ENCODE assay signal across 9 cellular contexts in genomic region chr6:134317471-134318131, GRCh38. TPM values are rescaled to one million over a fixed set of nuclear protein-coding genes. Genes with fewer than 3 reads are reported as not detected.
A peak's percentile ranks its signal among the peaks of the same experiment; 100 is the strongest.
DNase-seq lines count a peak whose midpoint lies in the region; ATAC-seq, FAIRE-seq and TF ChIP-seq lines count a peak whose summit lies in the region.
"Had no signal": no experiment of that assay in that cellular context is flagged by ENCODE, and none has a peak within 500 bp of the region (broad histone marks: within the 10 kb centered on the region; RNA-seq: fewer than 3 reads in every experiment).

TSS of gene SGK1 (minus strand) at chr6:134318112. CDS start at chr6:134317460, 652 bp downstream.

- H3K4me3 ChIP-seq in BLaER1 treated with 17β-estradiol and CSF1 and Interleukin-3, amounts not matched to agents 10 nM and 100 nM: peak within 1 kb of the TSS; percentile 71 to 88 (median 76)
- H3K4me3 ChIP-seq in ectodermal cell (ENCODE audit: insufficient read depth, low read depth, low read length) (peak within 1 kb of the TSS; percentile 57), left lung (peak within 1 kb of the TSS; percentile 32 to 38)

- peak within 1 kb of the TSS; percentile 52 to 74 (median 64) for H3K27ac ChIP-seq in BLaER1 treated with 17β-estradiol and CSF1 and Interleukin-3, amounts not matched to agents 10 nM and 100 nM
- H3K27ac ChIP-seq in ectodermal cell (ENCODE audit: insufficient read depth, low read depth, low read length, poor library complexity, severe bottlenecking): no peak within 1 kb of the TSS
- H3K27ac ChIP-seq in left lung: no peak within 1 kb of the TSS
- H3K27ac ChIP-seq: HL-60 had no signal

- 1% methylated on average over 33 of the region's 33 CpGs for WGBS in ectodermal cell, 2 experiments

- DNase-seq in activated CD4-positive, alpha-beta T cell treated with anti-CD3 and anti-CD28 coated beads, Interleukin-2, amount 50 U/mL, for 4 hours: peak; percentile 4 to 9
- DNase-seq in left lung (no peak), GM19239 (ENCODE audit: insufficient read length, low spot score) (no peak)
- peak; percentile 30 to 34 for DNase-seq in stimulated activated CD4-positive, alpha-beta T cell treated with anti-CD3 and anti-CD28 coated beads, Interleukin-2, amount 100 ng/mL, for 24 hours

- intact Hi-C loops in left lung (cut with DNase I): no loop called here

- H3K4me2 ChIP-seq in BLaER1 treated with 17β-estradiol and CSF1 and Interleukin-3, amounts not matched to agents 10 nM and 100 nM: peak within 1 kb of the TSS; percentile 73 to 95 (median 87)

- H3K9me3 ChIP-seq in BLaER1 treated with 17β-estradiol and CSF1 and Interleukin-3, amounts not matched to agents 10 nM and 100 nM (replicated peaks in 1 of 11): peaks cover 17 to 37% (median 26%) of the 10 kb centered on the region in 11 experiments
- H3K9me3 ChIP-seq in ectodermal cell (ENCODE audit: control insufficient read depth, low read length) (no peaks in the 10 kb centered on the region), left lung (peaks cover 0 to 10% of the 10 kb centered on the region in 2 donors)

- ATAC-seq in HG03045 (IDR thresholded peaks at IDR 0.05; ENCODE audit: unreplicated experiment): peak; percentile 53
- ATAC-seq in left lung: peak; percentile 71
- no peak for ATAC-seq in GM19328 (IDR thresholded peaks at IDR 0.05; ENCODE audit: unreplicated experiment)

- peak within 1 kb of the TSS; percentile 64 to 88 (median 78) for H3K9ac ChIP-seq in BLaER1 treated with 17β-estradiol and CSF1 and Interleukin-3, amounts not matched to agents 10 nM and 100 nM

- no peak for FAIRE-seq in GM19239 (lab: Jason Lieb, UNC)

- H3K27me3 ChIP-seq in BLaER1 treated with 17β-estradiol and CSF1 and Interleukin-3, amounts not matched to agents 10 nM and 100 nM: no peaks in the 10 kb centered on the region; a peak in 2 of 22 replicates
- H3K27me3 ChIP-seq in ectodermal cell (ENCODE audit: control insufficient read depth, insufficient read depth, low read length, poor library complexity, severe bottlenecking) (peaks cover 27% of the 10 kb centered on the region), left lung (peaks cover 17 to 40% of the 10 kb centered on the region in 2 donors)

- peaks cover 24 to 53% (median 41%) of the 10 kb centered on the region in 10 experiments for H3K4me1 ChIP-seq in BLaER1 treated with 17β-estradiol and CSF1 and Interleukin-3, amounts not matched to agents 10 nM and 100 nM
- H3K4me1 ChIP-seq in ectodermal cell (ENCODE audit: control insufficient read depth, insufficient read depth, low read length): peaks cover 14% of the 10 kb centered on the region
- H3K4me1 ChIP-seq in left lung: peaks cover 0 to 10% of the 10 kb centered on the region in 2 donors

- no peak for TF ChIP-seq CTCF in left lung (IDR thresholded peaks at IDR 0.05)

- H4K20me1 ChIP-seq in BLaER1 treated with 17β-estradiol and CSF1 and Interleukin-3, amounts not matched to agents 10 nM and 100 nM: no peaks in the 10 kb centered on the region

- peaks cover 0 to 4% (median 0%) of the 10 kb centered on the region in 11 experiments; a peak in 1 of 22 replicates for H3K36me3 ChIP-seq in BLaER1 treated with 17β-estradiol and CSF1 and Interleukin-3, amounts not matched to agents 10 nM and 100 nM
- H3K36me3 ChIP-seq in ectodermal cell (ENCODE audit: control insufficient read depth, insufficient read depth, low read length): no peaks in the 10 kb centered on the region
- no peaks in the 10 kb centered on the region for H3K36me3 ChIP-seq in left lung

RNA-seq across cellular contexts. Expression of gene SGK1, which starts in this region (rescaled TPM):
- polyA plus RNA-seq in ectodermal cell (2013, experiment 1 of 4): 6.3 TPM
- polyA plus RNA-seq in ectodermal cell (2013, experiment 2 of 4): 5.1 TPM
- polyA plus RNA-seq in ectodermal cell (2013, experiment 3 of 4): 4.7 TPM
- 4.8 TPM for polyA plus RNA-seq in ectodermal cell (2013, experiment 4 of 4)
- 100 to 1,000 TPM; 154 to 236 TPM for total RNA-seq in left lung

Comparison
In these comparisons a context has a peak if more than half of its experiments do, and no peak if none do; other contexts are left out.
1. H3K27ac ChIP-seq: peak in BLaER1 treated with 17β-estradiol and CSF1 and Interleukin-3, amounts not matched to agents 10 nM and 100 nM (11 of 11); none in ectodermal cell (single experiment) and left lung (0 of 2).
2. DNase-seq: peak in activated CD4-positive, alpha-beta T cell treated with anti-CD3 and anti-CD28 coated beads, Interleukin-2, amount 50 U/mL, for 4 hours (2 of 2) and stimulated activated CD4-positive, alpha-beta T cell treated with anti-CD3 and anti-CD28 coated beads, Interleukin-2, amount 100 ng/mL, for 24 hours (2 of 2); none in left lung (0 of 2) and GM19239 (single experiment).
3. Peak in every context shown above with its lines, with median percentiles within 50 percentile points of each other: H3K4me3 ChIP-seq.